ENCODE assay signal across 8 cellular contexts in genomic region chr1:155648207-155649147, GRCh38.
DNase-seq lines count a peak whose midpoint lies in the region; ATAC-seq lines count a peak whose summit lies in the region.

No MANE protein-coding gene starts in this region.

- H3K27ac ChIP-seq in iPS-20b (ENCODE audit: low read length) = no peak overlapping the region

- no peaks in the 10 kb centered on the region for H3K27me3 ChIP-seq in iPS-20b (ENCODE audit: insufficient read depth, low read length)

- H3K4me1 ChIP-seq in iPS-20b (ENCODE audit: insufficient read depth, low read length) = peaks cover 5% of the 10 kb centered on the region

- no peak for ATAC-seq in HG03521 (IDR thresholded peaks at IDR 0.05; ENCODE audit: unreplicated experiment)
- ATAC-seq in HG03354 (IDR thresholded peaks at IDR 0.05; ENCODE audit: poor library complexity, severe bottlenecking, unreplicated experiment) = no peak

- H3K9ac ChIP-seq in iPS-20b (ENCODE audit: low read depth, low read length) = no peak overlapping the region

- peaks cover 15% of the 10 kb centered on the region for H3K9me3 ChIP-seq in iPS-20b (ENCODE audit: insufficient read depth, low read depth, low read length)

- H3K36me3 ChIP-seq in iPS-20b (ENCODE audit: insufficient read depth, low read depth, low read length) = no peaks in the 10 kb centered on the region

- DNase-seq in DMS79 treated with DMSO at 0.1 percent for 48 hours (lab: John Stamatoyannopoulos, UW) (peak; percentile 81), NCI-H146 (lab: John Stamatoyannopoulos, UW) (peak; percentile 58), amniotic epithelial cell (ENCODE audit: low read depth) (peak; percentile 94), stromal cell of bone marrow (ENCODE audit: low read depth) (peak; percentile 85), NCI-H2081 treated with DMSO at 0.1 percent for 48 hours (lab: John Stamatoyannopoulos, UW) (no peak)

- H3K4me3 ChIP-seq in iPS-20b (ENCODE audit: low read length) = peak overlapping the region; percentile 22; the same call in 1 of the 2 replicates
